Comparison of ENCODE assay signal across 1 cellular context in the genomic region with DNA sequence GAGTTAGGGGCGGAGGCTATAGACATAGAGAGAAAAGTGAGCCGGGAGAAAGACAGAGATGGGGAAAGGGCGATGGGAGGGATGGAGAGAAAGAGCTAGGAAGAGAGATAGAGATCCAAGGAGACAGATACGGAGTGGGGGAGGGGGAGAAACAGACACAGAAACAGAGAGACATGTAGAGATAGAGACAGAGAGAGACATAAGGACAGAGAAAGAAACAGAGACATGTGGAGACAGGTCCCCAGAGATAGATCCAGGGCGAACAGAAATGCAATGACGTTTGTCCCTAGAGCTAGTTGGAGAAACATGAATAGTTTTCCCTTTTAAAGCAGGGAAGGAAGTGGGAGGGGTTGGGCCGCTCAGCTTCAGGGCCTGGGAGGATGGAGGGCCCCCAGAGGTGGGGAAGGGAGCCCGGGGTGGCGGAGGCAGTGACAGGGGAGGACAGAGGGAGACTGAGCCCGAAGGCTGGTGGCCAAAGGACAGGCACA.
TF ChIP-seq lines count a peak whose summit lies in the region.

No MANE protein-coding gene starts in this region.

TF ChIP-seq in HEK293, 187 proteins besides CTCF, POLR2A, EP300 and RAD21 (continued from another document and continues in another):
- no peak for TF ChIP-seq ZNF280D (tag by site-specific recombination; IDR thresholded peaks at IDR 0.05)
- TF ChIP-seq ZNF707 (tag by site-specific recombination; IDR thresholded peaks at IDR 0.05), result no peak
- TF ChIP-seq KLF8 (tag by site-specific recombination; IDR thresholded peaks at IDR 0.05), result peak; percentile 60; the same call in 1 of the 2 replicates
- TF ChIP-seq ZNF580 (tag by site-specific recombination; IDR thresholded peaks at IDR 0.05), result no peak
- peak; percentile 67; the same call in 1 of the 2 replicates for TF ChIP-seq ZBTB48 (tag by site-specific recombination; IDR thresholded peaks at IDR 0.05)
- no peak for TF ChIP-seq ZNF768 (tag by site-specific recombination; IDR thresholded peaks at IDR 0.05)
- no peak; the same call in 1 of the 2 replicates for TF ChIP-seq ATF2 (tag by site-specific recombination; IDR thresholded peaks at IDR 0.05; ENCODE audit: low read depth)
- TF ChIP-seq ZNF2 (tag by site-specific recombination; IDR thresholded peaks at IDR 0.05), result no peak
- TF ChIP-seq ZNF830 (tag by site-specific recombination; IDR thresholded peaks at IDR 0.05; ENCODE audit: low read depth), result no peak
- TF ChIP-seq ZBTB17 (tag by site-specific recombination; IDR thresholded peaks at IDR 0.05), result peak; percentile 92
- no peak for TF ChIP-seq KLF10 (tag by site-specific recombination; IDR thresholded peaks at IDR 0.05)
- no peak for TF ChIP-seq ZXDB (tag by site-specific recombination; IDR thresholded peaks at IDR 0.05)
- no peak for TF ChIP-seq ZNF121 (tag by site-specific recombination; IDR thresholded peaks at IDR 0.05)
- no peak for TF ChIP-seq ZNF585B (tag by site-specific recombination; IDR thresholded peaks at IDR 0.05)
- no peak for TF ChIP-seq ZNF664 (tag by site-specific recombination; IDR thresholded peaks at IDR 0.05)
- TF ChIP-seq, protein P1, sequence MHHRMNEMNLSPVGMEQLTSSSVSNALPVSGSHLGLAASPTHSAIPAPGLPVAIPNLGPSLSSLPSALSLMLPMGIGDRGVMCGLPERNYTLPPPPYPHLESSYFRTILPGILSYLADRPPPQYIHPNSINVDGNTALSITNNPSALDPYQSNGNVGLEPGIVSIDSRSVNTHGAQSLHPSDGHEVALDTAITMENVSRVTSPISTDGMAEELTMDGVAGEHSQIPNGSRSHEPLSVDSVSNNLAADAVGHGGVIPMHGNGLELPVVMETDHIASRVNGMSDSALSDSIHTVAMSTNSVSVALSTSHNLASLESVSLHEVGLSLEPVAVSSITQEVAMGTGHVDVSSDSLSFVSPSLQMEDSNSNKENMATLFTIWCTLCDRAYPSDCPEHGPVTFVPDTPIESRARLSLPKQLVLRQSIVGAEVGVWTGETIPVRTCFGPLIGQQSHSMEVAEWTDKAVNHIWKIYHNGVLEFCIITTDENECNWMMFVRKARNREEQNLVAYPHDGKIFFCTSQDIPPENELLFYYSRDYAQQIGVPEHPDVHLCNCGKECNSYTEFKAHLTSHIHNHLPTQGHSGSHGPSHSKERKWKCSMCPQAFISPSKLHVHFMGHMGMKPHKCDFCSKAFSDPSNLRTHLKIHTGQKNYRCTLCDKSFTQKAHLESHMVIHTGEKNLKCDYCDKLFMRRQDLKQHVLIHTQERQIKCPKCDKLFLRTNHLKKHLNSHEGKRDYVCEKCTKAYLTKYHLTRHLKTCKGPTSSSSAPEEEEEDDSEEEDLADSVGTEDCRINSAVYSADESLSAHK (tag by site-specific recombination; IDR thresholded peaks at IDR 0.05), result peak; percentile 16; the same call in 1 of the 2 replicates
- 0 out of 2 replicates have a peak, but pooled peaks have one; percentile 51 for TF ChIP-seq BCL11A (tag by site-specific recombination; IDR thresholded peaks at IDR 0.05; ENCODE audit: low read depth)
- TF ChIP-seq ZSCAN30 (tag by site-specific recombination; IDR thresholded peaks at IDR 0.05), result no peak
- TF ChIP-seq SP3 (tag by site-specific recombination; IDR thresholded peaks at IDR 0.05), result no peak
- TF ChIP-seq ZNF341 (tag by site-specific recombination; IDR thresholded peaks at IDR 0.05; ENCODE audit: low read depth), result no peak
- TF ChIP-seq EGR2 (tag by site-specific recombination; IDR thresholded peaks at IDR 0.05; ENCODE audit: low read depth), result peak; percentile 38; the same call in 1 of the 2 replicates
- no peak for TF ChIP-seq ZNF560 (tag by site-specific recombination; IDR thresholded peaks at IDR 0.05; ENCODE audit: borderline replicate concordance)
- no peak for TF ChIP-seq ZNF169 (tag by site-specific recombination; IDR thresholded peaks at IDR 0.05)
- TF ChIP-seq ZBTB7A (tag by site-specific recombination; IDR thresholded peaks at IDR 0.05; ENCODE audit: low read depth), result 0 out of 2 replicates have a peak, but pooled peaks have one; percentile 10
- TF ChIP-seq HOXA7 (CRISPR knock-in tag; IDR thresholded peaks at IDR 0.05; ENCODE audit: borderline replicate concordance), result no peak
- TF ChIP-seq ZNF660 (tag by site-specific recombination; IDR thresholded peaks at IDR 0.05), result no peak
- no peak for TF ChIP-seq ZNF610 (tag by site-specific recombination; IDR thresholded peaks at IDR 0.05; ENCODE audit: borderline replicate concordance)
- TF ChIP-seq ZNF658 (tag by site-specific recombination; IDR thresholded peaks at IDR 0.05), result no peak
- no peak for TF ChIP-seq ZNF571 (tag by site-specific recombination; IDR thresholded peaks at IDR 0.05)
- no peak for TF ChIP-seq ZSCAN16 (tag by site-specific recombination; IDR thresholded peaks at IDR 0.05)
- TF ChIP-seq ZNF114 (tag by site-specific recombination; IDR thresholded peaks at IDR 0.05), result no peak
- TF ChIP-seq PRDM1 (tag by site-specific recombination; IDR thresholded peaks at IDR 0.05), result peak; percentile 89
- TF ChIP-seq MYNN (tag by site-specific recombination; IDR thresholded peaks at IDR 0.05; ENCODE audit: borderline replicate concordance), result no peak
- 0 out of 2 replicates have a peak, but pooled peaks have one; percentile 10 for TF ChIP-seq KLF9 (tag by site-specific recombination; IDR thresholded peaks at IDR 0.05; ENCODE audit: low read depth)
- no peak for TF ChIP-seq ZNF140 (tag by site-specific recombination; IDR thresholded peaks at IDR 0.05)
- TF ChIP-seq ZNF449 (tag by site-specific recombination; IDR thresholded peaks at IDR 0.05), result no peak
- no peak for TF ChIP-seq KLF7 (tag by site-specific recombination; IDR thresholded peaks at IDR 0.05; ENCODE audit: borderline replicate concordance)
- TF ChIP-seq, protein P2, sequence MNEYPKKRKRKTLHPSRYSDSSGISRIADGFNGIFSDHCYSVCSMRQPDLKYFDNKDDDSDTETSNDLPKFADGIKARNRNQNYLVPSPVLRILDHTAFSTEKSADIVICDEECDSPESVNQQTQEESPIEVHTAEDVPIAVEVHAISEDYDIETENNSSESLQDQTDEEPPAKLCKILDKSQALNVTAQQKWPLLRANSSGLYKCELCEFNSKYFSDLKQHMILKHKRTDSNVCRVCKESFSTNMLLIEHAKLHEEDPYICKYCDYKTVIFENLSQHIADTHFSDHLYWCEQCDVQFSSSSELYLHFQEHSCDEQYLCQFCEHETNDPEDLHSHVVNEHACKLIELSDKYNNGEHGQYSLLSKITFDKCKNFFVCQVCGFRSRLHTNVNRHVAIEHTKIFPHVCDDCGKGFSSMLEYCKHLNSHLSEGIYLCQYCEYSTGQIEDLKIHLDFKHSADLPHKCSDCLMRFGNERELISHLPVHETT (tag by site-specific recombination; IDR thresholded peaks at IDR 0.05), result no peak
- TF ChIP-seq ZNF423 (tag by site-specific recombination; IDR thresholded peaks at IDR 0.05), result peak; percentile 12; the same call in 1 of the 2 replicates
- TF ChIP-seq ZNF692 (tag by site-specific recombination; IDR thresholded peaks at IDR 0.05), result peak; percentile 24; the same call in 1 of the 2 replicates
- TF ChIP-seq ZNF335 (tag by site-specific recombination; conservative IDR thresholded peaks at IDR 0.05), result no peak
- peak; percentile 92 for TF ChIP-seq ZNF366 (tag by site-specific recombination; conservative IDR thresholded peaks at IDR 0.05)
- no peak for TF ChIP-seq YY1 (tag by site-specific recombination; IDR thresholded peaks at IDR 0.05)
- TF ChIP-seq GLIS2 (tag by site-specific recombination; IDR thresholded peaks at IDR 0.05), result peak; percentile 64; the same call in 1 of the 2 replicates
- TF ChIP-seq ZNF311 (tag by site-specific recombination; IDR thresholded peaks at IDR 0.05; ENCODE audit: borderline replicate concordance), result no peak
- TF ChIP-seq SETDB1 (IDR thresholded peaks at IDR 0.05; ENCODE audit: insufficient read length, low read length), result no peak
- TF ChIP-seq ZBTB20 (tag by site-specific recombination; IDR thresholded peaks at IDR 0.05), result peak; percentile 74
- peak; percentile 20 for TF ChIP-seq ZBTB21 (tag by site-specific recombination; IDR thresholded peaks at IDR 0.05)
- TF ChIP-seq ZNF157 (tag by site-specific recombination; IDR thresholded peaks at IDR 0.05), result no peak; the same call in 1 of the 2 replicates
- 0 out of 2 replicates have a peak, but pooled peaks have one; percentile 8 for TF ChIP-seq ZFHX2 (tag by site-specific recombination; conservative IDR thresholded peaks at IDR 0.05)
- TF ChIP-seq HOXD13 (CRISPR knock-in tag; IDR thresholded peaks at IDR 0.05; ENCODE audit: borderline replicate concordance), result no peak
- TF ChIP-seq ZFP69B (tag by site-specific recombination; IDR thresholded peaks at IDR 0.05), result peak; percentile 87; the same call in 1 of the 2 replicates
- no peak for TF ChIP-seq ZNF600 (tag by site-specific recombination; IDR thresholded peaks at IDR 0.05)
- TF ChIP-seq ZNF148 (tag by site-specific recombination; IDR thresholded peaks at IDR 0.05; ENCODE audit: borderline replicate concordance), result no peak
